In genomic region chr14:20798318-20798717, GRCh38 we compare ENCODE assay signal across 1 cellular context.
TF ChIP-seq lines count a peak whose summit lies in the region.

No MANE protein-coding gene starts in this region.

TF ChIP-seq in H1, 55 proteins besides CTCF, POLR2A, EP300 and RAD21:
- TF ChIP-seq TCF12 (IDR thresholded peaks at IDR 0.05; ENCODE audit: low read depth, low read length): no peak
- TF ChIP-seq RXRA (IDR thresholded peaks at IDR 0.05; ENCODE audit: insufficient read depth, low read depth, low read length): no peak
- no peak for TF ChIP-seq BCL11A (IDR thresholded peaks at IDR 0.05; ENCODE audit: low read depth in 2 of 2, low read length in 2 of 2)
- TF ChIP-seq POU5F1 (IDR thresholded peaks at IDR 0.05; ENCODE audit: low read depth, low read length): no peak
- TF ChIP-seq EZH2 (IDR thresholded peaks at IDR 0.05; ENCODE audit: low read depth, low read length, severe bottlenecking): no peak
- no peak for TF ChIP-seq RBBP5 (IDR thresholded peaks at IDR 0.05; ENCODE audit: borderline replicate concordance, low read depth, low read length)
- TF ChIP-seq CREB1 (IDR thresholded peaks at IDR 0.05): no peak
- TF ChIP-seq CHD2 (IDR thresholded peaks at IDR 0.05; ENCODE audit: low read length): no peak
- no peak for TF ChIP-seq SP1 (IDR thresholded peaks at IDR 0.05; ENCODE audit: low read depth, low read length)
- no peak for TF ChIP-seq CBX8 (IDR thresholded peaks at IDR 0.05; ENCODE audit: borderline replicate concordance, low read depth, low read length)
- TF ChIP-seq CEBPB (IDR thresholded peaks at IDR 0.05; ENCODE audit: low read depth, low read length): no peak
- no peak for TF ChIP-seq PHF8 (conservative IDR thresholded peaks at IDR 0.05; ENCODE audit: low read depth, low read length)
- TF ChIP-seq BRCA1 (IDR thresholded peaks at IDR 0.05; ENCODE audit: low read depth, low read length): no peak
- TF ChIP-seq NANOG (IDR thresholded peaks at IDR 0.05; ENCODE audit: insufficient read depth, low read depth, low read length, poor library complexity, severe bottlenecking): no peak
- no peak for TF ChIP-seq KDM5A (IDR thresholded peaks at IDR 0.05; ENCODE audit: low read length)
- TF ChIP-seq SIN3A (conservative IDR thresholded peaks at IDR 0.05 in 1 of 2, IDR thresholded peaks at IDR 0.05 in 1 of 2; ENCODE audit: low read depth in 1 of 2, low read length in 2 of 2): no peak
